ENCODE assay signal across 21 cellular contexts in the genomic region with DNA sequence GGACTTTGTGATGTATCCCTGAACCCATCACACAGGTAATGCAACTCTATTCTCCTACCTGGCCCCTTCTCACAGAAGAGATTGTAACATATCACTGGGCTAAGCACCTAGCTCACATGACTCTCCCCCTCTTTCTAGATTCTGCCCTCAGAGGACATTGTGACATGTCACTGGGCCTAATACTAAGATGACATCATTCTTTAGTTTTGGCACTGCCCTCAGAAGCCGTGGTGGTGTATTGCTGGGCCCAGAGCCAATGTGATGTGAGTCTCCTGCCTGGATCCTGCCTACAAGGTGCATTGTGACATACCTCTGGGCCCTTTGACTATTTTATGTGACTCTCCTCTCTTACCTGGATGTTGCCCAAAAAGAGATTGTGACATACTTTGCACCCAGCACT.
"Had no signal": no experiment of that assay in that cellular context is flagged by ENCODE, and none has a peak within 500 bp of the region (broad histone marks: within the 10 kb centered on the region; RNA-seq: fewer than 3 reads in every experiment).

No MANE protein-coding gene starts in this region.

- DNase-seq: Kasumi-1, MM.1S, NCI-H1092 treated with DMSO at 0.1 percent for 48 hours, NCI-H1436, NCI-H187, NCI-H2081, NCI-H2107, NCI-H226, NCI-H446, NCI-H510A, NCI-H524 treated with DMSO at 0.1 percent for 48 hours, NCI-H69, NCI-H774, SHP77, SK-N-SH, SW 1271 had no signal

- ATAC-seq: K562 had no signal

- FAIRE-seq: K562, RCC 7860 had no signal

- H3K4me2 ChIP-seq: KMS-11, SK-N-SH had no signal

- H3K9me3 ChIP-seq: SK-N-SH had no signal

- H3K4me3 ChIP-seq: K562 had no signal

- H3K4me1 Mint-ChIP-seq: IgD-negative memory B cell had no signal

- H3K27ac Mint-ChIP-seq: IgD-negative memory B cell had no signal

- H3K9ac ChIP-seq: KMS-11, SK-N-SH had no signal

- H3K27ac ChIP-seq: KMS-11, RWPE1 had no signal

- H3K27me3 Mint-ChIP-seq: IgD-negative memory B cell had no signal
